In the genomic region with DNA sequence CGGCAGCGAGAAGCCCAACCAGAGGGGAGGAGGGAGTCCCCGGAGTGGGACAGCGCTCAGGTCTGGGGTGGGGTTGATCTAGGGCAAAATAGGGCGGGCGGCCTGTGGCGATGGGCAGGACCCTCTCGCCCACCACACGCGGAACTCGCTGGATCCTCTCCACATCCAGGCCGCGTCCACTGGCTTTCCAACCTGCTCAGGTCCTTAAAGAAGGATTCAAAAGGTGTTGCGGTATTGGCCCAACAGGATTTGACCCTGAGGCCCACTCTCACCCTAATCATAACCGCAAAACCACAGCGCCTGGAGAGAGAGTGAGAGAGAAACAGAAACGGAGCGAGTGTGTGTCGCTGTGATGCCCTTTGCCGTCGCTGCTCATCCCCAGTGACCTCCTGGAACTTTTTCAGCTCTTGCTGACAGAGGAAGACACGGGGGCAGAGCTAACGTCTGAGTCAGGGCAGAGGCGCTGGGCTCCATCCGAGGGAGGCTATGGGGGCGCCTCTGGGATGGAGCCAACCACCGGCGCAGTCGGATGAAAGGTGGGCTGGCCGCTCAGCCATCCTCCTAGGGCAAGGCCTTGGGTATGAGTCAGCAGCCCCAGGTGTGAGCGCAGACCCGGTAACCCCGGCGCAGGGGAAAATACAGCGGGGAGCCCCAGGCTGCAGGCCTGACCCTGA, we compare ENCODE assay signal across 8 cellular contexts. TPM values are rescaled to one million over a fixed set of nuclear protein-coding genes. Genes with fewer than 3 reads are reported as not detected.
DNase-seq lines count a peak whose midpoint lies in the region; ATAC-seq, FAIRE-seq and TF ChIP-seq lines count a peak whose summit lies in the region.

No MANE protein-coding gene starts in this region.

- H3K4me3 Mint-ChIP-seq in CD14-positive monocyte, result peak overlapping the region; percentile 34 to 86
- H3K4me3 Mint-ChIP-seq in activated T-cell treated with anti-CD3 and anti-CD28 coated beads, Interleukin-2, amount 50 U/mL, for 24 hours, result peak overlapping the region; percentile 70

- H3K4me3 ChIP-seq in kidney (ENCODE audit: low read length in 2 of 2) (no peak overlapping the region), aorta (ENCODE audit: low read length in 2 of 2) (no peak overlapping the region)

- TF ChIP-seq CTCF in CD14-positive monocyte (IDR thresholded peaks at IDR 0.05), result no peak
- no peak for TF ChIP-seq CTCF in kidney (IDR thresholded peaks at IDR 0.05; ENCODE audit: borderline replicate concordance, extremely low read depth, insufficient read depth)

- H3K9me3 Mint-ChIP-seq in CD14-positive monocyte, result peaks cover 4 to 47% (median 32%) of the 10 kb centered on the region in 7 donors
- no peaks in the 10 kb centered on the region for H3K9me3 Mint-ChIP-seq in activated T-cell treated with anti-CD3 and anti-CD28 coated beads, Interleukin-2, amount 50 U/mL, for 24 hours

- FAIRE-seq in kidney (lab: Jason Lieb, UNC), result no peak

- H3K27me3 Mint-ChIP-seq in CD14-positive monocyte (ENCODE audit: low read depth in 3 of 3), result peaks cover 93 to 98% (median 95%) of the 10 kb centered on the region in 3 donors
- peaks cover 56% of the 10 kb centered on the region for H3K27me3 Mint-ChIP-seq in activated T-cell treated with anti-CD3 and anti-CD28 coated beads, Interleukin-2, amount 50 U/mL, for 24 hours

- no peak overlapping the region for H3K27ac ChIP-seq in kidney (ENCODE audit: low read depth in 2 of 2, low read length in 2 of 2)
- H3K27ac ChIP-seq in aorta (ENCODE audit: low read depth in 1 of 2, low read length in 2 of 2), result no peak overlapping the region

- H3K4me1 Mint-ChIP-seq in CD14-positive monocyte, result peaks cover 22% of the 10 kb centered on the region
- H3K4me1 Mint-ChIP-seq in activated T-cell treated with anti-CD3 and anti-CD28 coated beads, Interleukin-2, amount 50 U/mL, for 24 hours (ENCODE audit: low read depth), result peaks cover 42% of the 10 kb centered on the region

- H3K27ac Mint-ChIP-seq in CD14-positive monocyte, result no peak overlapping the region
- peak overlapping the region; percentile 88 for H3K27ac Mint-ChIP-seq in activated T-cell treated with anti-CD3 and anti-CD28 coated beads, Interleukin-2, amount 50 U/mL, for 24 hours

- intact Hi-C loops in CD14-positive monocyte (cut with micrococcal nuclease), result no loop called here
- intact Hi-C loops in kidney (cut with DNase I), result no loop called here
- intact Hi-C loops in aorta (cut with DNase I), result no loop called here

- H3K36me3 ChIP-seq in kidney (ENCODE audit: control insufficient read depth in 1 of 2, insufficient read depth in 2 of 2, low read length in 2 of 2) (no peaks in the 10 kb centered on the region), aorta (ENCODE audit: control insufficient read depth in 1 of 2, insufficient read depth in 2 of 2, low read length in 1 of 2) (no peaks in the 10 kb centered on the region)

- no peak for DNase-seq in CD14-positive monocyte (ENCODE audit: low spot score)
- no peak for DNase-seq in activated T-cell treated with anti-CD3 and anti-CD28 coated beads, Interleukin-2, amount 50 U/mL, for 24 hours
- DNase-seq in kidney, result peak; percentile 78
- peak in 1 of 2 donors; percentile 55 for DNase-seq in aorta
- DNase-seq in NCI-H2107 (lab: John Stamatoyannopoulos, UW), result no peak
- no peak for DNase-seq in KG1 (lab: John Stamatoyannopoulos, UW)
- no peak for DNase-seq in NCI-H1436 (lab: John Stamatoyannopoulos, UW)

- WGBS in aorta, 2 donors, result 6 to 7% methylated on average over 35 of the region's 35 CpGs

- H3K4me1 ChIP-seq in kidney (ENCODE audit: control insufficient read depth in 1 of 2, insufficient read depth in 1 of 2, low read depth in 1 of 2, low read length in 2 of 2) (no peaks in the 10 kb centered on the region), aorta (ENCODE audit: control insufficient read depth in 1 of 2, insufficient read depth in 2 of 2, low read length in 2 of 2) (no peaks in the 10 kb centered on the region)

- ATAC-seq in HG03095 (IDR thresholded peaks at IDR 0.05; ENCODE audit: unreplicated experiment) (peak; percentile 33), aorta (ENCODE audit: low FRiP score) (peak; percentile 38)

- peaks cover 0 to 1% of the 10 kb centered on the region in 2 donors for H3K27me3 ChIP-seq in aorta (ENCODE audit: control insufficient read depth in 1 of 2, insufficient read depth in 2 of 2, low read length in 1 of 2)

- H3K9me3 ChIP-seq in kidney (ENCODE audit: control insufficient read depth in 1 of 2, low read length in 2 of 2) (no peaks in the 10 kb centered on the region), aorta (ENCODE audit: control insufficient read depth, low read length) (no peaks in the 10 kb centered on the region)

- no peak overlapping the region for H3K9ac ChIP-seq in kidney (ENCODE audit: low read length in 2 of 2)

- peaks cover 5 to 10% of the 10 kb centered on the region in 2 donors for H3K36me3 Mint-ChIP-seq in CD14-positive monocyte
- H3K36me3 Mint-ChIP-seq in activated T-cell treated with anti-CD3 and anti-CD28 coated beads, Interleukin-2, amount 50 U/mL, for 24 hours (ENCODE audit: low read depth), result no peaks in the 10 kb centered on the region

RNA-seq across cellular contexts. Expression of a gene that starts 16.7 kb away (rescaled TPM):
- polyA plus RNA-seq in CD14-positive monocyte (not detected), kidney (ENCODE audit: insufficient read depth, low read depth, low replicate concordance) (not detected), aorta (not detected)
- total RNA-seq in kidney (not detected), aorta (not detected)

RNA-seq across cellular contexts. Expression of a gene that starts 36.5 kb away (rescaled TPM):
- 1 to 10 TPM; 1.5 to 2.6 TPM for polyA plus RNA-seq in CD14-positive monocyte
- 12.5 TPM for total RNA-seq in kidney
- polyA plus RNA-seq in kidney (ENCODE audit: insufficient read depth, low read depth, low replicate concordance), result 5.6 TPM
- total RNA-seq in aorta, result 1 to 10 TPM; 8.0 to 8.6 TPM
- polyA plus RNA-seq in aorta, result 1 to 10 TPM; 2.3 to 5.6 TPM

RNA-seq across cellular contexts. Expression of a gene that starts 58.9 kb away (rescaled TPM):
- polyA plus RNA-seq in CD14-positive monocyte (1 to 10 TPM; 1.0 to 1.3 TPM), kidney (ENCODE audit: insufficient read depth, low read depth, low replicate concordance) (14.1 TPM), aorta (10 to 100 TPM in 1 of 2 donors, 1 to 10 TPM in 1; 8.9 to 36.6 TPM)
- total RNA-seq in kidney (12.7 TPM), aorta (10 to 100 TPM in 1 of 2 donors, 1 to 10 TPM in 1; 7.1 to 10.0 TPM)
